ENCODE assay signal across 14 cellular contexts in genomic region chr1:93779540-93780121, GRCh38.
A peak's percentile ranks its signal among the peaks of the same experiment; 100 is the strongest.
DNase-seq lines count a peak whose midpoint lies in the region; ATAC-seq and TF ChIP-seq lines count a peak whose summit lies in the region.
"Had no signal": no experiment of that assay in that cellular context is flagged by ENCODE, and none has a peak within 500 bp of the region (broad histone marks: within the 10 kb centered on the region; RNA-seq: fewer than 3 reads in every experiment).

No MANE protein-coding gene starts in this region.

- peaks cover 14% of the 10 kb centered on the region for H3K4me1 ChIP-seq in IMR-90 (ENCODE audit: control insufficient read depth, insufficient read depth, low read length)
- H3K4me1 ChIP-seq in naive thymus-derived CD4-positive, alpha-beta T cell (ENCODE audit: control insufficient read depth in 2 of 2, insufficient read depth in 2 of 2, low read length in 2 of 2): no peaks in the 10 kb centered on the region

- no peak for TF ChIP-seq POLR2A in IMR-90 (IDR thresholded peaks at IDR 0.05; ENCODE audit: low read depth, low read length)

- CTCF ChIA-PET in IMR-90 (lab: Yijun Ruan, JAX): no interaction called here
- CTCF ChIA-PET in naive thymus-derived CD4-positive, alpha-beta T cell (lab: Charles Lee): no interaction called here

- H3K4me3 Mint-ChIP-seq in naive thymus-derived CD4-positive, alpha-beta T cell: no peak overlapping the region
- H3K4me3 Mint-ChIP-seq: T-helper 17 cell had no signal

- H3K4me1 Mint-ChIP-seq in naive thymus-derived CD4-positive, alpha-beta T cell: no peaks in the 10 kb centered on the region

- H3K9ac ChIP-seq in IMR-90 (ENCODE audit: low read depth, low read length): no peak overlapping the region

- no peaks in the 10 kb centered on the region for H4K20me1 ChIP-seq in IMR-90 (ENCODE audit: insufficient read depth, low read length)

- H3K27me3 ChIP-seq in IMR-90 (ENCODE audit: control insufficient read depth, insufficient read depth, low read length): no peaks in the 10 kb centered on the region
- no peaks in the 10 kb centered on the region for H3K27me3 ChIP-seq in naive thymus-derived CD4-positive, alpha-beta T cell (ENCODE audit: control insufficient read depth in 2 of 2, insufficient read depth in 2 of 2, low read length in 2 of 2)
- H3K27me3 ChIP-seq: neutrophil had no signal

- peak overlapping the region; percentile 20 for H2AK9ac ChIP-seq in IMR-90 (replicated peaks; ENCODE audit: low read depth, low read length, poor library complexity)

- no TSS peak for BruUV-seq in IMR-90 (replicated peaks; lab: Mats Ljungman, UMichigan)

- no peaks in the 10 kb centered on the region for H3K79me1 ChIP-seq in IMR-90 (ENCODE audit: low read depth in 1 of 2, low read length in 2 of 2)

- no peaks in the 10 kb centered on the region for H3K36me3 ChIP-seq in IMR-90 (ENCODE audit: control insufficient read depth, insufficient read depth, low read length)
- H3K36me3 ChIP-seq in naive thymus-derived CD4-positive, alpha-beta T cell (ENCODE audit: control insufficient read depth in 2 of 3, insufficient read depth in 3 of 3, low read length in 3 of 3): no peaks in the 10 kb centered on the region
- H3K36me3 ChIP-seq: neutrophil had no signal

- in situ Hi-C loops in IMR-90 (cut with MboI; ENCODE audit: low sequenced_read_pairs): no loop called here

- peak overlapping the region; percentile 59; the same call in 1 of the 2 replicates for H3K18ac ChIP-seq in IMR-90 (ENCODE audit: low read depth, low read length)

- H3K9me1 ChIP-seq in IMR-90 (ENCODE audit: insufficient read depth, low read length): 0 out of 2 replicates have a peak, but pooled peaks cover 5% of the 10 kb centered on the region

- peaks cover 0 to 14% (median 0%) of the 10 kb centered on the region in 5 donors for H3K27me3 Mint-ChIP-seq in naive thymus-derived CD4-positive, alpha-beta T cell

- dilution Hi-C loops in IMR-90 (cut with HindIII; ENCODE audit: low sequenced_read_pairs, unreplicated experiment): no loop called here

- H3K9me3 Mint-ChIP-seq in naive thymus-derived CD4-positive, alpha-beta T cell: peaks cover 0 to 5% (median 0%) of the 10 kb centered on the region in 11 donors

- peak overlapping the region; percentile 14; the same call in 1 of the 2 replicates for H3K4me2 ChIP-seq in IMR-90 (ENCODE audit: low read depth, low read length)

- DNase-seq in DMS 273 treated with DMSO at 0.1 percent for 48 hours (lab: John Stamatoyannopoulos, UW) (peak; percentile 19), IMR-90 (peak; percentile 92), astrocyte of the hippocampus (ENCODE audit: low read depth, low spot score) (peak; percentile 57), left kidney (ENCODE audit: low read depth, low spot score) (peak; percentile 69), Kasumi-1 (lab: John Stamatoyannopoulos, UW) (no peak)
- no peak for DNase-seq in naive thymus-derived CD4-positive, alpha-beta T cell
- DNase-seq: activated CD8-positive, alpha-beta memory T cell treated with anti-CD3 and anti-CD28 coated beads, Interleukin-2, amount 50 U/mL, for 4 hours; cerebellar nuclear complex; GDM1; NCI-H1694 treated with DMSO at 0.1 percent for 48 hours; T-helper 17 cell had no signal

- H2BK120ac ChIP-seq in IMR-90 (ENCODE audit: low read depth, low read length): peak overlapping the region; percentile 95

- no peaks in the 10 kb centered on the region for H3K9me3 ChIP-seq in IMR-90 (ENCODE audit: control insufficient read depth, insufficient read depth, low read length)
- no peaks in the 10 kb centered on the region for H3K9me3 ChIP-seq in naive thymus-derived CD4-positive, alpha-beta T cell (ENCODE audit: control insufficient read depth in 2 of 3, low read length in 3 of 3)
- H3K9me3 ChIP-seq: neutrophil had no signal

- ATAC-seq in IMR-90 (ENCODE audit: low read depth): peak; percentile 44
- no peak for ATAC-seq in GM21360 (IDR thresholded peaks at IDR 0.05; ENCODE audit: unreplicated experiment)
- no peak for ATAC-seq in naive thymus-derived CD4-positive, alpha-beta T cell
- ATAC-seq in GM18907 (IDR thresholded peaks at IDR 0.05; ENCODE audit: unreplicated experiment): no peak
- ATAC-seq: T-helper 17 cell had no signal

- no peak overlapping the region for H3K4me3 ChIP-seq in IMR-90 (ENCODE audit: insufficient read depth, low read depth, low read length)
- H3K4me3 ChIP-seq in naive thymus-derived CD4-positive, alpha-beta T cell (ENCODE audit: low read length): no peak overlapping the region

- 43% methylated on average over 1 of the region's 4 CpGs; no CpG with 5 or more reads in 1 of the 2 experiments for WGBS in IMR-90 (ENCODE audit: extremely low coverage in 2 of 2, insufficient read length in 1 of 2), 2 experiments

- POLR2A ChIA-PET in IMR-90 (lab: Charles Lee; ENCODE audit: unreplicated experiment): no interaction called here
- POLR2A ChIA-PET in naive thymus-derived CD4-positive, alpha-beta T cell (lab: Charles Lee): interaction anchor here (0.7 kb wide), 1 partner anchor 187 kb away, joined by 3 read pairs; no protein-coding TSS in a partner anchor

- H3K4ac ChIP-seq in IMR-90 (ENCODE audit: low read depth, low read length): peak overlapping the region; percentile 90

- TF ChIP-seq RAD21 in IMR-90 (IDR thresholded peaks at IDR 0.05; ENCODE audit: low read length): peak; percentile 1; the same call in 1 of the 2 replicates

- TF ChIP-seq CTCF in IMR-90 (conservative IDR thresholded peaks at IDR 0.05; ENCODE audit: low read depth, low read length): no peak

- H3K27ac ChIP-seq in IMR-90 (ENCODE audit: insufficient read depth, low read length): peak overlapping the region; percentile 1; the same call in 1 of the 2 replicates
- no peak overlapping the region for H3K27ac ChIP-seq in naive thymus-derived CD4-positive, alpha-beta T cell (ENCODE audit: low read depth, low read length)
- H3K27ac ChIP-seq: neutrophil had no signal

- H3K27ac Mint-ChIP-seq in naive thymus-derived CD4-positive, alpha-beta T cell: no peak overlapping the region
- H3K27ac Mint-ChIP-seq: T-helper 17 cell had no signal

- H3K23ac ChIP-seq in IMR-90 (ENCODE audit: low read depth, low read length): peak overlapping the region; percentile 84; the same call in 1 of the 2 replicates

- H3K56ac ChIP-seq in IMR-90 (ENCODE audit: extremely low read depth, insufficient read depth, low read length): peak overlapping the region; percentile 22; the same call in 1 of the 2 replicates

- H3K36me3 Mint-ChIP-seq in naive thymus-derived CD4-positive, alpha-beta T cell: peaks cover 0 to 4% (median under 1%) of the 10 kb centered on the region in 5 donors

- intact Hi-C loops in IMR-90 (cut with micrococcal nuclease): no loop called here
- intact Hi-C loops in naive thymus-derived CD4-positive, alpha-beta T cell (cut with micrococcal nuclease): no loop called here

- peak overlapping the region; percentile 74 for H4K91ac ChIP-seq in IMR-90 (ENCODE audit: insufficient read depth, low read depth, low read length)

- peak overlapping the region; percentile 89; the same call in 1 of the 2 replicates for H4K5ac ChIP-seq in IMR-90 (ENCODE audit: low read depth, low read length)

- peak overlapping the region; percentile 38 to 78 for H4K8ac ChIP-seq in IMR-90 (ENCODE audit: low read depth in 2 of 2, low read length in 2 of 2)

- peak overlapping the region; percentile 20; the same call in 1 of the 3 replicates for H2BK15ac ChIP-seq in IMR-90 (ENCODE audit: low read depth, low read length)

- peak overlapping the region; percentile 81 for H2BK20ac ChIP-seq in IMR-90 (ENCODE audit: low read depth, low read length)

- peak overlapping the region; percentile 26 for H2AK5ac ChIP-seq in IMR-90 (ENCODE audit: low read depth, low read length)

- peak overlapping the region; percentile 66 for H2AFZ ChIP-seq in IMR-90 (replicated peaks; ENCODE audit: low read length, poor library complexity)

- H3K14ac ChIP-seq in IMR-90 (replicated peaks; ENCODE audit: low read depth, low read length): peak overlapping the region; percentile 90

- H2BK5ac ChIP-seq in IMR-90 (ENCODE audit: low read depth, low read length, poor library complexity, severe bottlenecking): peak overlapping the region; percentile 97

TF ChIP-seq in IMR-90, 13 proteins besides CTCF, POLR2A, EP300 and RAD21:
- TF ChIP-seq NFE2L2 (IDR thresholded peaks at IDR 0.05; ENCODE audit: low read depth, low read length) (no peak), ELK1 (IDR thresholded peaks at IDR 0.05; ENCODE audit: borderline replicate concordance, low read depth, low read length) (no peak), MAZ (IDR thresholded peaks at IDR 0.05; ENCODE audit: borderline replicate concordance, low read depth, low read length) (peak; percentile 32), CEBPB (IDR thresholded peaks at IDR 0.05; ENCODE audit: low read depth, low read length) (peak; percentile 57), SMC3 (IDR thresholded peaks at IDR 0.05; ENCODE audit: low read depth, low read length) (no peak), MAFK (IDR thresholded peaks at IDR 0.05; ENCODE audit: low read depth, low read length) (peak; percentile 11; the same call in 1 of the 2 replicates), RCOR1 (IDR thresholded peaks at IDR 0.05; ENCODE audit: insufficient replicate concordance, low read length) (no peak), CHD1 (IDR thresholded peaks at IDR 0.05; ENCODE audit: low read depth, low read length) (no peak), MXI1 (IDR thresholded peaks at IDR 0.05; ENCODE audit: borderline replicate concordance, low read depth, low read length) (no peak)

Comparison
In these comparisons a context has a peak if more than half of its experiments do, and no peak if none do; other contexts are left out.
1. DNase-seq: peak in DMS 273 treated with DMSO at 0.1 percent for 48 hours (single experiment), IMR-90 (single experiment), astrocyte of the hippocampus (single experiment) and left kidney (single experiment); none in Kasumi-1 (0 of 2) and naive thymus-derived CD4-positive, alpha-beta T cell (0 of 9).